1 cellular context compared by ENCODE assay signal in the genomic region with DNA sequence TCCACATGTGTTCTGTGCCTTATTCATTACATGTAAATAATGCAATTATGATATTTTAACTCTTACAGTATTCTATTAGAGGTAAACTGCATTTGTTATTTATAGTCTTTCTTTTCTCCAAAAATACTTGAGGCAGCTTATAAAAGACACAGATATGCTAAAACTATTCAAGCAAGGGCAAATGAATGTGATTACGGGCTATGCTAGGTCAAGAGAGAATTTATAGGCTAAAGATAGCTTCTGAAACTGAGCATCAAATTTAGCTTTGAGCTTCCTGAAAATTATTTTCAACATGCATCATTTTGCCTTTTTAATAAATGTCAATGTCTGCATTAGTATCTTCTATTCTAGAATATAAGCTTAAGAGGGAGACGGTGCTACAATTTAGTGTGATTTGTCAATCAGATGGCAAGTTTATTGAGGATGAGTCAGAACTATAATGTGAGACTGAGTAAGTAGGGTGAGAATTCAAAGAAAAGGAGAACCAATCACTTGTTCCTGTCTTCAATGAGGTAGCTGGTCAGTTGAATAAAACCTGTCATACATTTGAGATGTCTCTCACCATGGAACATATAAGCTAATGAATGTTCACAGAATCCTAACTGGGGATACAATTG.
TF ChIP-seq lines count a peak whose summit lies in the region.

No MANE protein-coding gene starts in this region.

TF ChIP-seq in K562, 482 proteins besides CTCF, POLR2A, EP300 and RAD21 (continued from another document):
- no peak for TF ChIP-seq CEBPG (CRISPR knock-in tag; IDR thresholded peaks at IDR 0.05)
- peak in 1 of 2 experiments; percentile 8; a peak in 2 of 4 replicates for TF ChIP-seq CEBPG (tag; conservative IDR thresholded peaks at IDR 0.05 in 1 of 2, IDR thresholded peaks at IDR 0.05 in 1 of 2)
- peak; percentile 42 for TF ChIP-seq FOSL1 (tag; conservative IDR thresholded peaks at IDR 0.05)
